Comparison of ENCODE assay signal across 25 cellular contexts in genomic region chr6:50825375-50826036, GRCh38. TPM values are rescaled to one million over a fixed set of nuclear protein-coding genes. Genes with fewer than 3 reads are reported as not detected.
A peak's percentile ranks its signal among the peaks of the same experiment; 100 is the strongest.
DNase-seq lines count a peak whose midpoint lies in the region; ATAC-seq and TF ChIP-seq lines count a peak whose summit lies in the region.
"Had no signal": no experiment of that assay in that cellular context is flagged by ENCODE, and none has a peak within 500 bp of the region (broad histone marks: within the 10 kb centered on the region; RNA-seq: fewer than 3 reads in every experiment).

No MANE protein-coding gene starts in this region.

- H3K9me3 ChIP-seq in SJCRH30 (replicated peaks) = no peaks in the 10 kb centered on the region
- H3K9me3 ChIP-seq in esophagus (ENCODE audit: control insufficient read depth in 2 of 2, insufficient read depth in 1 of 2, low read depth in 1 of 2, low read length in 1 of 2) = no peaks in the 10 kb centered on the region
- no peaks in the 10 kb centered on the region for H3K9me3 ChIP-seq in neural progenitor cell (ENCODE audit: low read depth)
- H3K9me3 ChIP-seq: left ventricle myocardium inferior, vagina had no signal

- H3K36me3 ChIP-seq in GM23338 (ENCODE audit: insufficient read depth) = no peaks in the 10 kb centered on the region
- H3K36me3 ChIP-seq in SJCRH30 = peaks cover 21% of the 10 kb centered on the region; the same call in 1 of the 2 replicates
- H3K36me3 ChIP-seq in esophagus (ENCODE audit: control insufficient read depth in 2 of 2, insufficient read depth in 2 of 2, low read length in 1 of 2) = no peaks in the 10 kb centered on the region
- no peaks in the 10 kb centered on the region for H3K36me3 ChIP-seq in neural progenitor cell
- H3K36me3 ChIP-seq: left ventricle myocardium inferior, vagina had no signal

- no peak overlapping the region for H3K9ac ChIP-seq in neural progenitor cell

- H3K27me3 Mint-ChIP-seq in GM23338 (ENCODE audit: insufficient read depth, low read depth, poor library complexity) (peaks cover 98% of the 10 kb centered on the region), neural progenitor cell (ENCODE audit: insufficient read depth, low read depth) (peaks cover 89% of the 10 kb centered on the region)

- H4K20me1 ChIP-seq in GM23338 (replicated peaks; ENCODE audit: insufficient read depth) (peaks cover 8% of the 10 kb centered on the region), neural progenitor cell (ENCODE audit: low read depth) (peaks cover 76% of the 10 kb centered on the region)

- H3K4me2 ChIP-seq in GM23338 (peak overlapping the region; percentile 75), neural progenitor cell (peak overlapping the region; percentile 12)

- peak; percentile 41 for ATAC-seq in GM23338
- ATAC-seq in GM21576 (IDR thresholded peaks at IDR 0.05; ENCODE audit: unreplicated experiment) = no peak
- ATAC-seq: HCT116; naive thymus-derived CD4-positive, alpha-beta T cell; stimulated activated effector memory CD8-positive, alpha-beta T cell treated with anti-CD3 and anti-CD28 coated beads, Interleukin-12 subunit alpha, Interleukin-12 subunit beta, amount 100 ng/mL, for 72 hours had no signal

- no peaks in the 10 kb centered on the region for H3K9me2 ChIP-seq in GM23338 (ENCODE audit: insufficient read depth)

- H3K4me1 ChIP-seq in GM23338 (ENCODE audit: insufficient read depth) (peaks cover 96% of the 10 kb centered on the region), SJCRH30 (peaks cover 12% of the 10 kb centered on the region), esophagus (ENCODE audit: control insufficient read depth in 2 of 2, insufficient read depth in 2 of 2, low read length in 1 of 2) (peaks cover 0 to 9% of the 10 kb centered on the region in 2 donors), neural progenitor cell (peaks cover 43% of the 10 kb centered on the region)

- H3K27ac ChIP-seq in GM23338 (ENCODE audit: low read depth) = no peak overlapping the region
- peak overlapping the region; percentile 11; the same call in 1 of the 2 replicates for H3K27ac ChIP-seq in SJCRH30
- H3K27ac ChIP-seq in esophagus (ENCODE audit: low read depth in 2 of 2, low read length in 1 of 2) = peak overlapping the region in 1 of 2 donors; percentile 40
- no peak overlapping the region for H3K27ac ChIP-seq in neural progenitor cell
- H3K27ac ChIP-seq: left ventricle myocardium inferior, vagina had no signal

- no peaks in the 10 kb centered on the region; the same call in 2 of the 3 replicates for H3K36me3 Mint-ChIP-seq in GM23338 (ENCODE audit: low read depth)
- peaks cover 1% of the 10 kb centered on the region for H3K36me3 Mint-ChIP-seq in neural progenitor cell
- H3K36me3 Mint-ChIP-seq: stimulated activated effector memory CD8-positive, alpha-beta T cell treated with anti-CD3 and anti-CD28 coated beads, Interleukin-12 subunit alpha, Interleukin-12 subunit beta, amount 100 ng/mL, for 72 hours had no signal

- no peak for TF ChIP-seq CTCF in GM23338 (conservative IDR thresholded peaks at IDR 0.05; ENCODE audit: low read depth in 2 of 2)
- no peak for TF ChIP-seq CTCF in neural progenitor cell (IDR thresholded peaks at IDR 0.05)

- H3F3A ChIP-seq in GM23338 (replicated peaks; ENCODE audit: low read depth) = peaks cover 20% of the 10 kb centered on the region; the same call in 1 of the 2 replicates
- peaks cover 47% of the 10 kb centered on the region for H3F3A ChIP-seq in neural progenitor cell (ENCODE audit: low read depth)

- H3K27ac Mint-ChIP-seq in GM23338 = no peak overlapping the region
- H3K27ac Mint-ChIP-seq in neural progenitor cell = no peak overlapping the region
- H3K27ac Mint-ChIP-seq: activated B cell treated with CpG ODN at 0.5 μM for 24 hours; activated naive CD8-positive, alpha-beta T cell treated with anti-CD3 and anti-CD28 coated beads, Interleukin-2, amount 10 ng/mL, durations not matched to agents 7 days and 5 days; activated T-helper 2 cell treated with anti-CD3 and anti-CD28 coated beads, Interferon-gamma antibody, Interleukin-2, Interleukin-4, amounts not matched to agents 10 μg/mL and 5 μg/mL and 100 μg/mL, durations not matched to agents 14 hours and 24 hours and 36 hours; naive thymus-derived CD4-positive, alpha-beta T cell; stimulated activated effector memory CD8-positive, alpha-beta T cell treated with anti-CD3 and anti-CD28 coated beads, Interleukin-12 subunit alpha, Interleukin-12 subunit beta, amount 100 ng/mL, for 72 hours had no signal

- 3 to 7% methylated on average over 16 of the region's 16 CpGs for WGBS in esophagus, 2 donors

- H3K4me3 ChIP-seq in GM23338 (peak overlapping the region; percentile 46), SJCRH30 (0 out of 2 replicates have a peak overlapping the region, but pooled peaks have one; percentile 13), esophagus (ENCODE audit: low read depth in 1 of 2, low read length in 2 of 2) (peak overlapping the region; percentile 1 to 16), neural progenitor cell (no peak overlapping the region)
- H3K4me3 ChIP-seq: left ventricle myocardium inferior, vagina had no signal

- H3K79me2 ChIP-seq in GM23338 (replicated peaks; ENCODE audit: insufficient read depth) (no peaks in the 10 kb centered on the region), neural progenitor cell (ENCODE audit: low read depth) (no peaks in the 10 kb centered on the region)

- H3K27me3 ChIP-seq in GM23338 (ENCODE audit: insufficient read depth) = peaks cover 100% of the 10 kb centered on the region
- H3K27me3 ChIP-seq in SJCRH30 = no peaks in the 10 kb centered on the region
- peaks cover 0 to 2% of the 10 kb centered on the region in 2 donors for H3K27me3 ChIP-seq in esophagus (ENCODE audit: control insufficient read depth in 1 of 2, insufficient read depth in 2 of 2, low read length in 2 of 2)
- H3K27me3 ChIP-seq in neural progenitor cell = peaks cover 100% of the 10 kb centered on the region

- DNase-seq in GM23338 (ENCODE audit: low spot score) (no peak), SJCRH30 (peak; percentile 17 to 52), neural progenitor cell (ENCODE audit: low spot score) (no peak), H4 (ENCODE audit: low spot score) (no peak), 8988T (no peak), A172 (ENCODE audit: low spot score) (no peak)
- DNase-seq: activated B cell treated with CpG ODN at 0.5 μM for 24 hours; activated naive CD8-positive, alpha-beta T cell treated with anti-CD3 and anti-CD28 coated beads, Interleukin-2, amount 10 ng/mL, durations not matched to agents 7 days and 5 days; glutamatergic neuron; left ventricle myocardium inferior; naive thymus-derived CD4-positive, alpha-beta T cell; NCI-H146; NCI-H524 had no signal

- H2AFZ ChIP-seq in GM23338 (no peak overlapping the region), neural progenitor cell (replicated peaks) (no peak overlapping the region)

- H3K4me3 Mint-ChIP-seq in GM23338 (peak overlapping the region; percentile 56), neural progenitor cell (peak overlapping the region; percentile 72)
- H3K4me3 Mint-ChIP-seq: activated B cell treated with CpG ODN at 0.5 μM for 24 hours; activated naive CD8-positive, alpha-beta T cell treated with anti-CD3 and anti-CD28 coated beads, Interleukin-2, amount 10 ng/mL, durations not matched to agents 7 days and 5 days; central memory CD8-positive, alpha-beta T cell; naive thymus-derived CD4-positive, alpha-beta T cell; stimulated activated effector memory CD8-positive, alpha-beta T cell treated with anti-CD3 and anti-CD28 coated beads, Interleukin-12 subunit alpha, Interleukin-12 subunit beta, amount 100 ng/mL, for 72 hours had no signal

- H3K4me1 Mint-ChIP-seq in GM23338 = peaks cover 72% of the 10 kb centered on the region
- H3K4me1 Mint-ChIP-seq in neural progenitor cell = peaks cover 27% of the 10 kb centered on the region
- H3K4me1 Mint-ChIP-seq: activated naive CD8-positive, alpha-beta T cell treated with anti-CD3 and anti-CD28 coated beads, Interleukin-2, amount 10 ng/mL, durations not matched to agents 7 days and 5 days; central memory CD8-positive, alpha-beta T cell; stimulated activated effector memory CD8-positive, alpha-beta T cell treated with anti-CD3 and anti-CD28 coated beads, Interleukin-12 subunit alpha, Interleukin-12 subunit beta, amount 100 ng/mL, for 72 hours had no signal

- H3K9me3 Mint-ChIP-seq in GM23338 = peaks cover 10% of the 10 kb centered on the region
- H3K9me3 Mint-ChIP-seq in neural progenitor cell = no peaks in the 10 kb centered on the region
- H3K9me3 Mint-ChIP-seq: activated B cell treated with CpG ODN at 0.5 μM for 24 hours; activated naive CD8-positive, alpha-beta T cell treated with anti-CD3 and anti-CD28 coated beads, Interleukin-2, amount 10 ng/mL, durations not matched to agents 7 days and 5 days; activated T-helper 2 cell treated with anti-CD3 and anti-CD28 coated beads, Interferon-gamma antibody, Interleukin-2, Interleukin-4, amounts not matched to agents 10 μg/mL and 5 μg/mL and 100 μg/mL, durations not matched to agents 14 hours and 24 hours and 36 hours; stimulated activated effector memory CD8-positive, alpha-beta T cell treated with anti-CD3 and anti-CD28 coated beads, Interleukin-12 subunit alpha, Interleukin-12 subunit beta, amount 100 ng/mL, for 72 hours had no signal

RNA-seq across cellular contexts. Expression of gene TFAP2B, which starts 6.8 kb away (rescaled TPM):
- total RNA-seq in GM23338 (2014; rRNA removed; shearing (Covaris generic)) = not detected in 2 replicates
- not detected in 2 replicates for polyA plus RNA-seq in GM23338 (2016; fragmentation: Nextera tagmentation; extraction: Ambion mirVana)
- 14.0 and 16.7 TPM in 2 replicates for total RNA-seq in SJCRH30 (2014; rRNA removed; shearing (Covaris generic))
- polyA plus RNA-seq in esophagus = 1 to 10 TPM; 3.3 to 4.5 TPM
- total RNA-seq in neural progenitor cell (ENCODE audit: low replicate concordance) = 0.15 TPM in 1 of 2 replicates, not detected in the other
- total RNA-seq in H4 (2014; rRNA removed; shearing (Covaris generic)) = not detected in 2 replicates
- not detected in 2 replicates for total RNA-seq in A172 (2014; rRNA removed; shearing (Covaris generic))
- total RNA-seq: activated B cell treated with CpG ODN at 0.5 μM for 24 hours; activated naive CD8-positive, alpha-beta T cell treated with anti-CD3 and anti-CD28 coated beads, Interleukin-2, amount 10 ng/mL, durations not matched to agents 7 days and 5 days; activated T-helper 2 cell treated with anti-CD3 and anti-CD28 coated beads, Interferon-gamma antibody, Interleukin-2, Interleukin-4, amounts not matched to agents 10 μg/mL and 5 μg/mL and 100 μg/mL, durations not matched to agents 14 hours and 24 hours and 36 hours; astrocyte; dermis microvascular lymphatic vessel endothelial cell; endothelial cell of umbilical vein; left ventricle myocardium inferior; naive thymus-derived CD4-positive, alpha-beta T cell; omental fat pad; RPMI7951 had no signal
- polyA plus RNA-seq: endothelial cell of umbilical vein; naive thymus-derived CD4-positive, alpha-beta T cell had no signal

Comparison
In these comparisons a context has a peak if more than half of its experiments do, and no peak if none do; other contexts are left out.
1. DNase-seq: peak in SJCRH30 (2 of 2); none in GM23338 (single experiment), neural progenitor cell (single experiment), H4 (single experiment), 8988T (single experiment) and A172 (single experiment).
2. RNA of gene TFAP2B, which starts 6.8 kb away (total RNA-seq): 14.0 to 16.7 TPM in SJCRH30; not detected in GM23338, 0.15 TPM in neural progenitor cell, not detected in H4 and not detected in A172; every median in the first group is over 10 times any median in the second.